ENCODE assay signal across 10 cellular contexts in the genomic region with DNA sequence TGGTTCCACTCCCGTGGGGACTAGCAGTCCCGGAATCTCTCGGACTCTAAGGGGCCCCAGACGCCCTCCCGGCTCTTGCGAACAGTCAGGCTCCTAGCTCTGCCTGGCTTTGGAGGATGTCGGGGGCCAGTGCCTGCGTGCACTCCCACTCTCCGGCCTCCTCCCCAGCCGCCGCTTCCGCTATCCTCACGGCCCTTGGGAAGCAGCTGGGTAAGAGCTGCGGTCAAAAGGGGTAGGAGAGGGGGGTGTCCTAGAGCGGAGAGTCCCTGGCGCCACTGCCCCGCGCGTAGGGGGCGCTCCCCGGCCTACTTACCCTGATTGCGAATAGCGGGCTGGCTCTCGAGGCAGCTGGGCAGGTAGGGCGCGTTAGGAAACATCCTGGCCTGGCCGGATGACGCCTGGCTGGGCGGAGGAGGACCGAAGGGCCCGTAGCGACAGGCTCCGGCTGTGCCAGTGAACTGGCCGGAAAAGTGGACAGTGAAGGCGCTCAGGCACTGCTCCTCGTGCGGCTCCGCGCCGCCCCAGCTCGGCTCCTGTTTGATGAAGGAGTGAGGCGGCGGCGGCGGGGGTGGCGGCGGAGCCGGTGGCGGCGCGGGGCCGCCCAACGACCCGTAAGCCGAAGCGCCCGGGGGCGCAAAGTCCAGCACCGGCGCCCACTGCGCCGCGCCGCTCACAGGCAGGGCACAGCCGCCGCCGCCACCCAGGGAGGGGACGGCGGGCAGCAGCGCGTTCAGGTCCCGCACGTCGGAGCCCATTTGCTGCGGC. TPM values are rescaled to one million over a fixed set of nuclear protein-coding genes. Genes with fewer than 3 reads are reported as not detected.
DNase-seq lines count a peak whose midpoint lies in the region; ATAC-seq, FAIRE-seq and TF ChIP-seq lines count a peak whose summit lies in the region.
"Had no signal": no experiment of that assay in that cellular context is flagged by ENCODE, and none has a peak within 500 bp of the region (broad histone marks: within the 10 kb centered on the region; RNA-seq: fewer than 3 reads in every experiment).

No MANE protein-coding gene starts in this region.

- no peak overlapping the region for H4K5ac ChIP-seq in H9 (ENCODE audit: insufficient read length, low read depth, low read length)

- no peak for TF ChIP-seq EP300 in A549 (IDR thresholded peaks at IDR 0.05)

- H2AK5ac ChIP-seq in H9 (ENCODE audit: insufficient read length, low read length), result no peak overlapping the region

- peaks cover 93% of the 10 kb centered on the region for H3K27me3 ChIP-seq in H9 (ENCODE audit: insufficient read depth, low read length)

- peak; percentile 66 to 72 for ATAC-seq in A549
- peak; percentile 26 for ATAC-seq in left colon
- no peak for ATAC-seq in HG03108 (IDR thresholded peaks at IDR 0.05; ENCODE audit: unreplicated experiment)

- H4K8ac ChIP-seq in H9 (replicated peaks; ENCODE audit: insufficient read length, low read depth, low read length), result no peak overlapping the region

- intact Hi-C loops in left colon (cut with DNase I, micrococcal nuclease), result no loop called here

- no peak overlapping the region for H2BK15ac ChIP-seq in H9 (ENCODE audit: low read depth, low read length)

- peaks cover 4 to 7% of the 10 kb centered on the region in 2 experiments; a peak in 4 of 5 replicates for H3K9me3 Mint-ChIP-seq in H9
- H3K9me3 Mint-ChIP-seq in activated naive CD8-positive, alpha-beta T cell treated with anti-CD3 and anti-CD28 coated beads for 36 hours, result no peaks in the 10 kb centered on the region

- 0 out of 3 replicates have a peak, but pooled peaks cover 4% of the 10 kb centered on the region for H3K4me1 ChIP-seq in A549
- H3K4me1 ChIP-seq in H9 (ENCODE audit: insufficient read depth, low read length), result peaks cover 5% of the 10 kb centered on the region; the same call in 1 of the 2 replicates

- H3K9me3 ChIP-seq in A549 (no peaks in the 10 kb centered on the region), H9 (ENCODE audit: control insufficient read depth, low read depth, low read length) (no peaks in the 10 kb centered on the region)

- TF ChIP-seq POLR2A in A549 (IDR thresholded peaks at IDR 0.05; ENCODE audit: low read length), result no peak; the same call in none of the 2 replicates

- no peaks in the 10 kb centered on the region for H3K79me2 ChIP-seq in H9 (ENCODE audit: insufficient read depth, low read length)

- H3K14ac ChIP-seq in H9 (ENCODE audit: insufficient read depth, low read length), result no peak overlapping the region

- WGBS in A549 (ENCODE audit: missing lambda C conversion rate), result 23% methylated on average over 29 of the region's 75 CpGs
- no CpG with 5 or more reads among the region's 75 CpGs for WGBS in H9 (ENCODE audit: extremely low coverage, insufficient read length, low lambda C conversion rate)

- H3K36me3 Mint-ChIP-seq in H9 (ENCODE audit: insufficient read depth in 1 of 3, low read depth in 3 of 3), result no peaks in the 10 kb centered on the region; a peak in 1 of 7 replicates
- H3K36me3 Mint-ChIP-seq in activated naive CD8-positive, alpha-beta T cell treated with anti-CD3 and anti-CD28 coated beads for 36 hours, result no peaks in the 10 kb centered on the region

- POLR2A ChIA-PET in A549 (lab: Yijun Ruan, JAX), result no interaction called here

- H2AFZ ChIP-seq in H9 (ENCODE audit: low read length), result no peak overlapping the region

- H2BK5ac ChIP-seq in H9 (ENCODE audit: insufficient read length, low read length), result no peak overlapping the region

- no peak overlapping the region for H3K4ac ChIP-seq in H9 (ENCODE audit: low read depth, low read length)

- TF ChIP-seq CTCF in A549 (IDR thresholded peaks at IDR 0.05), result peak; percentile 54
- peak; percentile 55 for TF ChIP-seq CTCF in H9 (conservative IDR thresholded peaks at IDR 0.05)

- H4K91ac ChIP-seq in H9 (ENCODE audit: insufficient read length, low read depth, low read length), result no peak overlapping the region

- no peak overlapping the region for H3K23ac ChIP-seq in H9 (ENCODE audit: insufficient read length, low read depth, low read length)

- peak; percentile 52 to 73 for DNase-seq in A549 (ENCODE audit: low read depth in 1 of 2, low spot score in 1 of 2)
- peak; percentile 67 for DNase-seq in H9
- DNase-seq in activated naive CD8-positive, alpha-beta T cell treated with anti-CD3 and anti-CD28 coated beads for 36 hours, result no peak
- DNase-seq in left colon, result no peak
- no peak for DNase-seq in NCI-H2107 treated with DMSO at 0.1 percent for 48 hours (lab: John Stamatoyannopoulos, UW; ENCODE audit: unreplicated experiment)
- DNase-seq in NCI-H1092 (lab: John Stamatoyannopoulos, UW), result no peak
- DNase-seq in NCI-H2196 (lab: John Stamatoyannopoulos, UW; ENCODE audit: unreplicated experiment), result no peak
- DNase-seq: SHP77 had no signal

- peak overlapping the region; percentile 49 to 74 for H3K4me3 Mint-ChIP-seq in H9
- peak overlapping the region; percentile 45 for H3K4me3 Mint-ChIP-seq in activated naive CD8-positive, alpha-beta T cell treated with anti-CD3 and anti-CD28 coated beads for 36 hours

- H3K27ac Mint-ChIP-seq in H9, result no peak overlapping the region
- no peak overlapping the region for H3K27ac Mint-ChIP-seq in activated naive CD8-positive, alpha-beta T cell treated with anti-CD3 and anti-CD28 coated beads for 36 hours

- H2BK12ac ChIP-seq in H9 (ENCODE audit: insufficient read length, low read depth, low read length), result no peak overlapping the region

- CTCF ChIA-PET in A549 (lab: Yijun Ruan, JAX), result interaction anchor here (0.5 to 2.2 kb wide), 8 partner anchors 9 to 367 kb away, joined by 3 to 5 read pairs (median 4); a partner anchor contains a TSS

- H3K27ac ChIP-seq in A549, result peak overlapping the region; percentile 79 to 87
- no peak overlapping the region for H3K27ac ChIP-seq in H9 (ENCODE audit: insufficient read length, low read depth, low read length)

- no peak overlapping the region for H3T11ph ChIP-seq in H9 (ENCODE audit: low read length)

- no peak overlapping the region for H3K56ac ChIP-seq in H9 (ENCODE audit: insufficient read length, low read depth, low read length)

- H3K18ac ChIP-seq in H9 (ENCODE audit: insufficient read length, low read depth, low read length), result no peak overlapping the region

- peaks cover 98% of the 10 kb centered on the region for H3K27me3 Mint-ChIP-seq in H9 (ENCODE audit: low read depth)
- H3K27me3 Mint-ChIP-seq in activated naive CD8-positive, alpha-beta T cell treated with anti-CD3 and anti-CD28 coated beads for 36 hours, result peaks cover 93% of the 10 kb centered on the region

- H3K4me2 ChIP-seq in A549 (peak overlapping the region; percentile 91), H9 (ENCODE audit: insufficient read depth, insufficient read length, low read length) (peak overlapping the region; percentile 31)

- no peaks in the 10 kb centered on the region for H4K20me1 ChIP-seq in H9 (ENCODE audit: control insufficient read depth, insufficient read depth, insufficient read length)

- no peak overlapping the region for H2BK120ac ChIP-seq in H9 (ENCODE audit: low read depth, low read length, poor library complexity, severe bottlenecking)

- H3K23me2 ChIP-seq in H9 (ENCODE audit: insufficient read length, low read depth, low read length, poor library complexity, severe bottlenecking), result peaks cover 9% of the 10 kb centered on the region

- H2BK20ac ChIP-seq in H9 (ENCODE audit: low read depth, low read length, poor library complexity, severe bottlenecking), result no peak overlapping the region

- no peak for FAIRE-seq in A549 (lab: Jason Lieb, UNC)
- FAIRE-seq: bronchial epithelial cell had no signal

- no peak overlapping the region for H3K9ac ChIP-seq in H9 (ENCODE audit: extremely low read depth, insufficient read length, low read length)

- peaks cover 47 to 55% of the 10 kb centered on the region in 2 experiments for H3K4me1 Mint-ChIP-seq in H9
- H3K4me1 Mint-ChIP-seq in activated naive CD8-positive, alpha-beta T cell treated with anti-CD3 and anti-CD28 coated beads for 36 hours, result peaks cover 34% of the 10 kb centered on the region

- no peaks in the 10 kb centered on the region for H3K79me1 ChIP-seq in H9 (ENCODE audit: insufficient read depth, low read depth, low read length, poor library complexity, severe bottlenecking)

- H3K4me3 ChIP-seq in A549, result peak overlapping the region; percentile 70

- peak in 1 of 2 experiments; percentile 24; a peak in 1 of 5 replicates for TF ChIP-seq RAD21 in A549 (conservative IDR thresholded peaks at IDR 0.05 in 1 of 2, IDR thresholded peaks at IDR 0.05 in 1 of 2)

TF ChIP-seq in A549, 52 proteins besides CTCF, POLR2A, EP300 and RAD21:
- no peak for TF ChIP-seq GATA3 (IDR thresholded peaks at IDR 0.05; ENCODE audit: borderline replicate concordance)
- TF ChIP-seq, protein P1, sequence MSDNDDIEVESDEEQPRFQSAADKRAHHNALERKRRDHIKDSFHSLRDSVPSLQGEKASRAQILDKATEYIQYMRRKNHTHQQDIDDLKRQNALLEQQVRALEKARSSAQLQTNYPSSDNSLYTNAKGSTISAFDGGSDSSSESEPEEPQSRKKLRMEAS (IDR thresholded peaks at IDR 0.05), result peak; percentile 8; the same call in 1 of the 2 replicates

RNA-seq across cellular contexts. Expression of a gene that starts 0.8 kb away (rescaled TPM):
- polyA plus RNA-seq in A549 (2011; rRNA removed) (4.0 and 4.2 TPM in 2 replicates), A549 (2017; fragmentation: RNase III; extraction: RNeasy Plus Mini Kit Qiagen cat#74134 plus additional on column Dnase treatment) (2.8 to 3.3 TPM (median 3.1 TPM) in 3 replicates)
- 3.8 and 5.4 TPM in 2 replicates for polyA plus RNA-seq in A549 (2012; cell fraction: cytosol; rRNA removed)
- 4.6 and 6.9 TPM in 2 replicates for polyA plus RNA-seq in A549 (2012; cell fraction: nucleus; rRNA removed)
- polyA minus RNA-seq in A549 (2011; rRNA and poly(A)+ RNA removed), result 8.0 and 8.1 TPM in 2 replicates
- total RNA-seq in H9 (2021) (0.15 and 0.20 TPM in 2 replicates), left colon (not detected)
- total RNA-seq in activated naive CD8-positive, alpha-beta T cell treated with anti-CD3 and anti-CD28 coated beads for 36 hours, result not detected
- total RNA-seq: bronchial epithelial cell had no signal

Comparison
In these comparisons a context has a peak if more than half of its experiments do, and no peak if none do; other contexts are left out.
1. DNase-seq: peak in A549 (2 of 2) and H9 (single experiment); none in activated naive CD8-positive, alpha-beta T cell treated with anti-CD3 and anti-CD28 coated beads for 36 hours (single experiment), left colon (0 of 2), NCI-H2107 treated with DMSO at 0.1 percent for 48 hours (single experiment), NCI-H1092 (single experiment) and NCI-H2196 (single experiment).